Comparison of ENCODE assay signal across 8 cellular contexts in genomic region chr2:144414324-144414845, GRCh38.
DNase-seq lines count a peak whose midpoint lies in the region; ATAC-seq, FAIRE-seq and TF ChIP-seq lines count a peak whose summit lies in the region.

No MANE protein-coding gene starts in this region.

- no peak overlapping the region for H3K4me3 ChIP-seq in pancreas
- H3K4me3 ChIP-seq in HAP-1, result no peak overlapping the region

- no peak for TF ChIP-seq CTCF in brain (conservative IDR thresholded peaks at IDR 0.05)
- no peak for TF ChIP-seq CTCF in pancreas (IDR thresholded peaks at IDR 0.05)

- H3K27ac Mint-ChIP-seq in brain, result peak overlapping the region in 3 of 5 experiments; percentile 58 to 74 (median 71)

- DNase-seq in stimulated activated CD4-positive, alpha-beta T cell treated with anti-CD3 and anti-CD28 coated beads, Interleukin-2, amount 100 ng/mL, for 48 hours, result peak; percentile 4 to 12
- no peak for DNase-seq in stimulated activated CD4-positive, alpha-beta T cell treated with anti-CD3 and anti-CD28 coated beads, Interleukin-4, amount 100 ng/mL, for 4 hours
- DNase-seq in HT-29 (ENCODE audit: low spot score) (peak; percentile 14), pancreas (no peak), NCI-H748 (lab: John Stamatoyannopoulos, UW; ENCODE audit: unreplicated experiment) (no peak), HAP-1 (ENCODE audit: low spot score in 2 of 2) (no peak)

- intact Hi-C loops in pancreas (cut with DNase I), result no loop called here

- H3K4me3 Mint-ChIP-seq in brain, result no peak overlapping the region

- no peak for FAIRE-seq in pancreas (lab: Jason Lieb, UNC)

- no peaks in the 10 kb centered on the region for H3K9me3 ChIP-seq in pancreas
- no peaks in the 10 kb centered on the region for H3K9me3 ChIP-seq in HAP-1

- no peaks in the 10 kb centered on the region for H3K27me3 Mint-ChIP-seq in brain

- H3K27ac ChIP-seq in pancreas, result no peak overlapping the region

- H3K4me1 Mint-ChIP-seq in brain, result peaks cover 25% of the 10 kb centered on the region

- in situ Hi-C loops in HAP-1 (cut with MboI; ENCODE audit: low sequenced_read_pairs), result no loop called here

- H3K36me3 Mint-ChIP-seq in brain, result peaks cover 85% of the 10 kb centered on the region

- H3K36me3 ChIP-seq in pancreas (no peaks in the 10 kb centered on the region), HAP-1 (replicated peaks) (no peaks in the 10 kb centered on the region)

- WGBS in pancreas, 2 donors, result 93 to 95% methylated on average over 5 of the region's 5 CpGs

- H3K27me3 ChIP-seq in pancreas (no peaks in the 10 kb centered on the region), HAP-1 (ENCODE audit: low read depth) (no peaks in the 10 kb centered on the region)

- peak in 3 of 4 donors; percentile 39 to 83 (median 63) for ATAC-seq in pancreas
- ATAC-seq in GM19467 (IDR thresholded peaks at IDR 0.05; ENCODE audit: unreplicated experiment), result no peak

- no peaks in the 10 kb centered on the region for H3K4me1 ChIP-seq in pancreas
- no peaks in the 10 kb centered on the region for H3K4me1 ChIP-seq in HAP-1

- peaks cover 2 to 6% (median 5%) of the 10 kb centered on the region in 5 experiments for H3K9me3 Mint-ChIP-seq in brain

Comparison
In these comparisons a context has a peak if more than half of its experiments do, and no peak if none do; other contexts are left out.
1. DNase-seq: peak in stimulated activated CD4-positive, alpha-beta T cell treated with anti-CD3 and anti-CD28 coated beads, Interleukin-2, amount 100 ng/mL, for 48 hours (2 of 2) and HT-29 (single experiment); none in stimulated activated CD4-positive, alpha-beta T cell treated with anti-CD3 and anti-CD28 coated beads, Interleukin-4, amount 100 ng/mL, for 4 hours (0 of 2), pancreas (0 of 6), NCI-H748 (single experiment) and HAP-1 (0 of 2).